Comparison of ENCODE assay signal across 14 cellular contexts in the genomic region with DNA sequence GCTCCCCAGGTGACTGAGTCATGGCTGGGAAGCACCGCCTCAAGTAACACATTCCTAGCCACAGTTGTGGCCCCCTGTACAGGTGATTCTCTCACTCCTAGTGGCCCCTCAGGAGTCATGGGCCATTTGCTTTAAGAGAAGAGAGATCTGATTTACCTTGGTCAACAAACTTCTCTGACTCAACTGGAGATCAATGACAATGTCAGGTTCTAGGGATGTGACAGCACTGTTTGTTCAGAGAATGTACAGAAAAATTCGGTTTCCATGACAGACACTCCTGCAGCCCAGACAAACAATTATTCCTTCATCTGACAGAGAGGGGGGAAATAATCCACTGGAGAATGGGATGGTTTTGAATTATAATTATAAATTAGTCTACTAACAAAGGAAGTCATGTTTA. TPM values are rescaled to one million over a fixed set of nuclear protein-coding genes. Genes with fewer than 3 reads are reported as not detected.
DNase-seq lines count a peak whose midpoint lies in the region; ATAC-seq and TF ChIP-seq lines count a peak whose summit lies in the region.
"Had no signal": no experiment of that assay in that cellular context is flagged by ENCODE, and none has a peak within 500 bp of the region (broad histone marks: within the 10 kb centered on the region; RNA-seq: fewer than 3 reads in every experiment).

No MANE protein-coding gene starts in this region.

- H3K4me1 Mint-ChIP-seq in T-helper 1 cell treated with Interleukin-12 subunit alpha and Interleukin-12 subunit beta and Interleukin-4 antibody, amounts not matched to agents 30 μg/mL and 1 μg/mL, for 36 hours (ENCODE audit: low read depth), result peaks cover 63% of the 10 kb centered on the region
- peaks cover 48% of the 10 kb centered on the region for H3K4me1 Mint-ChIP-seq in activated naive CD8-positive, alpha-beta T cell (ENCODE audit: low read depth)
- H3K4me1 Mint-ChIP-seq in natural killer cell treated with Interleukin-12 subunit alpha and Interleukin-12 subunit beta and Interleukin-15 and Interleukin-18, amount 100 ng/mL, for 72 hours (ENCODE audit: low read depth in 2 of 2), result peaks cover 34 to 45% of the 10 kb centered on the region in 2 donors

- H4K20me1 ChIP-seq in MM.1S (ENCODE audit: insufficient read depth, low read length), result no peaks in the 10 kb centered on the region; the same call in 1 of the 2 replicates

- no peaks in the 10 kb centered on the region for H3K27me3 Mint-ChIP-seq in T-helper 1 cell treated with Interleukin-12 subunit alpha and Interleukin-12 subunit beta and Interleukin-4 antibody, amounts not matched to agents 30 μg/mL and 1 μg/mL, for 36 hours (ENCODE audit: low read depth)
- H3K27me3 Mint-ChIP-seq in activated naive CD8-positive, alpha-beta T cell, result no peaks in the 10 kb centered on the region
- H3K27me3 Mint-ChIP-seq in natural killer cell treated with Interleukin-12 subunit alpha and Interleukin-12 subunit beta and Interleukin-15 and Interleukin-18, amount 100 ng/mL, for 72 hours, result no peaks in the 10 kb centered on the region

- intact Hi-C loops in mucosa of descending colon (cut with DNase I, micrococcal nuclease), result no loop called here

- H3K36me3 ChIP-seq in MM.1S (replicated peaks; ENCODE audit: insufficient read depth, low read length) (peaks cover 10% of the 10 kb centered on the region; the same call in 1 of the 2 replicates), mucosa of descending colon (ENCODE audit: low read depth) (no peaks in the 10 kb centered on the region)
- H3K36me3 ChIP-seq: pancreas had no signal

- peaks cover 57% of the 10 kb centered on the region for H3K36me3 Mint-ChIP-seq in T-helper 1 cell treated with Interleukin-12 subunit alpha and Interleukin-12 subunit beta and Interleukin-4 antibody, amounts not matched to agents 30 μg/mL and 1 μg/mL, for 36 hours (ENCODE audit: low read depth)
- peaks cover 7% of the 10 kb centered on the region for H3K36me3 Mint-ChIP-seq in activated naive CD8-positive, alpha-beta T cell
- peaks cover 11% of the 10 kb centered on the region for H3K36me3 Mint-ChIP-seq in natural killer cell treated with Interleukin-12 subunit alpha and Interleukin-12 subunit beta and Interleukin-15 and Interleukin-18, amount 100 ng/mL, for 72 hours

- H3K27ac Mint-ChIP-seq in T-helper 1 cell treated with Interleukin-12 subunit alpha and Interleukin-12 subunit beta and Interleukin-4 antibody, amounts not matched to agents 30 μg/mL and 1 μg/mL, for 36 hours, result peak overlapping the region; percentile 96
- peak overlapping the region; percentile 30 for H3K27ac Mint-ChIP-seq in activated naive CD8-positive, alpha-beta T cell
- H3K27ac Mint-ChIP-seq in natural killer cell treated with Interleukin-12 subunit alpha and Interleukin-12 subunit beta and Interleukin-15 and Interleukin-18, amount 100 ng/mL, for 72 hours, result peak overlapping the region; percentile 82 to 89

- H3K9me2 ChIP-seq in MM.1S (replicated peaks; ENCODE audit: insufficient read depth, low read length), result no peaks in the 10 kb centered on the region

- H2AFZ ChIP-seq in MM.1S (ENCODE audit: low read length), result no peak overlapping the region

- H3K79me2 ChIP-seq in MM.1S (ENCODE audit: low read length), result peaks cover 95% of the 10 kb centered on the region

- peaks cover 81% of the 10 kb centered on the region for H3F3A ChIP-seq in MM.1S (ENCODE audit: insufficient read depth, low read length)

- H3K27ac ChIP-seq in MM.1S (ENCODE audit: low read length), result peak overlapping the region; percentile 99
- H3K27ac ChIP-seq: epithelial cell of prostate, testis had no signal

- no peak for ATAC-seq in natural killer cell treated with Interleukin-12 subunit alpha and Interleukin-12 subunit beta and Interleukin-15 and Interleukin-18, amount 100 ng/mL, for 72 hours
- ATAC-seq in mucosa of descending colon, result no peak
- ATAC-seq: pancreas had no signal

- in situ Hi-C loops in GM13976 (cut with MboI; ENCODE audit: low sequenced_read_pairs, unreplicated experiment), result loop anchor here (10.0 kb wide), 1 partner anchor 45 kb away; no protein-coding TSS in a partner anchor

- no peaks in the 10 kb centered on the region for H3K9me3 Mint-ChIP-seq in T-helper 1 cell treated with Interleukin-12 subunit alpha and Interleukin-12 subunit beta and Interleukin-4 antibody, amounts not matched to agents 30 μg/mL and 1 μg/mL, for 36 hours
- no peaks in the 10 kb centered on the region for H3K9me3 Mint-ChIP-seq in activated naive CD8-positive, alpha-beta T cell (ENCODE audit: low read depth)
- no peaks in the 10 kb centered on the region for H3K9me3 Mint-ChIP-seq in natural killer cell treated with Interleukin-12 subunit alpha and Interleukin-12 subunit beta and Interleukin-15 and Interleukin-18, amount 100 ng/mL, for 72 hours

- peak overlapping the region; percentile 82 for H3K4me3 Mint-ChIP-seq in T-helper 1 cell treated with Interleukin-12 subunit alpha and Interleukin-12 subunit beta and Interleukin-4 antibody, amounts not matched to agents 30 μg/mL and 1 μg/mL, for 36 hours
- no peak overlapping the region for H3K4me3 Mint-ChIP-seq in activated naive CD8-positive, alpha-beta T cell
- H3K4me3 Mint-ChIP-seq in natural killer cell treated with Interleukin-12 subunit alpha and Interleukin-12 subunit beta and Interleukin-15 and Interleukin-18, amount 100 ng/mL, for 72 hours, result peak overlapping the region; percentile 67

- TF ChIP-seq CTCF in MM.1S (IDR thresholded peaks at IDR 0.05; ENCODE audit: low read length), result no peak
- no peak for TF ChIP-seq CTCF in GM13976 (IDR thresholded peaks at IDR 0.05; ENCODE audit: borderline replicate concordance, control extremely low read depth, extremely low read depth, insufficient read depth, missing control alignments)
- no peak for TF ChIP-seq CTCF in mucosa of descending colon (IDR thresholded peaks at IDR 0.05)

- no peaks in the 10 kb centered on the region for H3K9me3 ChIP-seq in MM.1S (replicated peaks; ENCODE audit: insufficient read depth, low read length)
- no peaks in the 10 kb centered on the region for H3K9me3 ChIP-seq in mucosa of descending colon
- H3K9me3 ChIP-seq: pancreas, testis had no signal

- peak overlapping the region; percentile 26 for H3K4me3 ChIP-seq in MM.1S (ENCODE audit: low read length)
- no peak overlapping the region for H3K4me3 ChIP-seq in mucosa of descending colon
- H3K4me3 ChIP-seq: pancreas, testis had no signal

- peak overlapping the region; percentile 94; the same call in 1 of the 2 replicates for H3K9ac ChIP-seq in MM.1S (ENCODE audit: low read length)

- H3K4me2 ChIP-seq in MM.1S (ENCODE audit: low read depth, low read length), result peak overlapping the region; percentile 69

- no peaks in the 10 kb centered on the region for H3K27me3 ChIP-seq in MM.1S (replicated peaks; ENCODE audit: insufficient read depth, low read length)
- H3K27me3 ChIP-seq: pancreas, testis had no signal

- DNase-seq in T-helper 1 cell, result no peak
- no peak for DNase-seq in MM.1S
- DNase-seq in natural killer cell treated with Interleukin-12 subunit alpha and Interleukin-12 subunit beta and Interleukin-15 and Interleukin-18, amount 100 ng/mL, for 72 hours (ENCODE audit: low spot score), result no peak
- no peak for DNase-seq in DMS79 (lab: John Stamatoyannopoulos, UW)
- no peak for DNase-seq in GM13976 (ENCODE audit: low spot score)
- DNase-seq in mucosa of descending colon, result no peak
- DNase-seq: activated gamma-delta T cell treated with Interleukin-2 at 50 U/mL for 16 hours; central memory CD4-positive, alpha-beta T cell; pancreas; stimulated activated CD4-positive, alpha-beta T cell treated with anti-CD3 and anti-CD28 coated beads, Interleukin-12 subunit alpha, Interleukin-12 subunit beta, amount 100 ng/mL, for 4 hours; testis had no signal

- H3K4me1 ChIP-seq in MM.1S (ENCODE audit: low read length) (peaks cover 69% of the 10 kb centered on the region), mucosa of descending colon (ENCODE audit: low read depth) (peaks cover 12% of the 10 kb centered on the region)
- H3K4me1 ChIP-seq: testis had no signal

RNA-seq across cellular contexts. Expression of a gene that starts 9.8 kb away (rescaled TPM):
- 100 to 1,000 TPM; 131 TPM for total RNA-seq in natural killer cell treated with Interleukin-12 subunit alpha and Interleukin-12 subunit beta and Interleukin-15 and Interleukin-18, amount 100 ng/mL, for 72 hours
- 10 to 100 TPM; 18.4 to 27.1 (median 21.7) TPM for total RNA-seq in mucosa of descending colon

Comparison
In these comparisons a context has a peak if more than half of its experiments do, and no peak if none do; other contexts are left out.
1. H3K27ac Mint-ChIP-seq: peak in every context shown above with its lines; median percentile 96 in T-helper 1 cell treated with Interleukin-12 subunit alpha and Interleukin-12 subunit beta and Interleukin-4 antibody, amounts not matched to agents 30 μg/mL and 1 μg/mL, for 36 hours; 86 in natural killer cell treated with Interleukin-12 subunit alpha and Interleukin-12 subunit beta and Interleukin-15 and Interleukin-18, amount 100 ng/mL, for 72 hours; 30 in activated naive CD8-positive, alpha-beta T cell.
2. RNA of a gene that starts 9.8 kb away (total RNA-seq): 131 TPM in natural killer cell treated with Interleukin-12 subunit alpha and Interleukin-12 subunit beta and Interleukin-15 and Interleukin-18, amount 100 ng/mL, for 72 hours; 18.4 to 27.1 TPM in mucosa of descending colon; every median in the first group is over 4 times any median in the second.